ENCODE assay signal across 2 cellular contexts in the genomic region with DNA sequence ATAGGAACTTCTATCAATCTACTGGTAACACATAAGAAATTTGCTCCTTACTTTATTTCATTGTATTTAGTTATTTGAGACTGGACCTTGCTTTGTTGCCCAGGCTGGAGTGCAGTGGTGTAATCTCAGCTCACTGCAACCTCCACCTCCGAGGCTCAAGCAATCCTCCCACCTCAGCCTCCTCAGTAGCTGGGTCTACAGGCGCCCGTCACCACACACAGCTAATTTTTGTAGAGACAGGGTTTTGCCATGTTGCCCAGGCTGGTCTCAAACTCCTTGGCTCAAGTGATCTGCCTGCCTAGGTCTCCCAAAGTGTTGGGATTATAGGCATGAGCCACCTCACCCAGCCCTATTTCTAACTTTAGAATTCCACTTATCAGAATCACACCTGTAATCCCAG.
TF ChIP-seq lines count a peak whose summit lies in the region.

No MANE protein-coding gene starts in this region.

TF ChIP-seq in K562, 482 proteins besides CTCF, POLR2A, EP300 and RAD21:
- 0 out of 2 replicates have a peak, but pooled peaks have one; percentile 23 for TF ChIP-seq BCOR (IDR thresholded peaks at IDR 0.05)

TF ChIP-seq in HepG2, 621 proteins besides CTCF, POLR2A, EP300 and RAD21:
- peak; percentile 73 for TF ChIP-seq ZNF770 (CRISPR knock-in tag; IDR thresholded peaks at IDR 0.05)
